Comparison of ENCODE assay signal across 22 cellular contexts in genomic region chr12:92673756-92674155, GRCh38. TPM values are rescaled to one million over a fixed set of nuclear protein-coding genes. Genes with fewer than 3 reads are reported as not detected.
DNase-seq lines count a peak whose midpoint lies in the region; ATAC-seq and TF ChIP-seq lines count a peak whose summit lies in the region.
"Had no signal": no experiment of that assay in that cellular context is flagged by ENCODE, and none has a peak within 500 bp of the region (broad histone marks: within the 10 kb centered on the region; RNA-seq: fewer than 3 reads in every experiment).

No MANE protein-coding gene starts in this region.

- H3K27me3 ChIP-seq in esophagus muscularis mucosa (no peaks in the 10 kb centered on the region), gastroesophageal sphincter (no peaks in the 10 kb centered on the region), sigmoid colon (no peaks in the 10 kb centered on the region)
- H3K27me3 ChIP-seq: cardiac muscle cell had no signal

- H3K4me3 ChIP-seq in esophagus muscularis mucosa: no peak overlapping the region
- H3K4me3 ChIP-seq in gastroesophageal sphincter: no peak overlapping the region
- H3K4me3 ChIP-seq in sigmoid colon: no peak overlapping the region
- H3K4me3 ChIP-seq: cardiac muscle cell had no signal

- intact Hi-C loops in esophagus muscularis mucosa (cut with DNase I) (no loop called here), sigmoid colon (cut with DNase I) (no loop called here)

- TF ChIP-seq POLR2A in esophagus muscularis mucosa (IDR thresholded peaks at IDR 0.05; ENCODE audit: low read depth): no peak
- TF ChIP-seq POLR2A in gastroesophageal sphincter (IDR thresholded peaks at IDR 0.05): no peak
- TF ChIP-seq POLR2A in sigmoid colon (IDR thresholded peaks at IDR 0.05): no peak

- H3K9me3 ChIP-seq in esophagus muscularis mucosa (no peaks in the 10 kb centered on the region), gastroesophageal sphincter (no peaks in the 10 kb centered on the region), sigmoid colon (no peaks in the 10 kb centered on the region)
- H3K9me3 ChIP-seq: BE2C had no signal

- H3K4me1 ChIP-seq in esophagus muscularis mucosa (no peaks in the 10 kb centered on the region), gastroesophageal sphincter (no peaks in the 10 kb centered on the region), sigmoid colon (no peaks in the 10 kb centered on the region)
- H3K4me1 ChIP-seq: BE2C had no signal

- DNase-seq in esophagus muscularis mucosa (ENCODE audit: extremely low spot score) (peak; percentile 26), sigmoid colon (no peak), DMS53 treated with DMSO at 0.1 percent for 48 hours (lab: John Stamatoyannopoulos, UW; ENCODE audit: unreplicated experiment) (no peak)
- no peak for DNase-seq in activated CD4-positive, CD25-positive, alpha-beta regulatory T cell (lab: John Stamatoyannopoulos, UW)
- DNase-seq: activated CD8-positive, alpha-beta memory T cell treated with anti-CD3 and anti-CD28 coated beads, Interleukin-2, amount 50 U/mL, for 4 hours; BE2C; DMS79 treated with DMSO at 0.1 percent for 48 hours; effector CD4-positive, alpha-beta T cell; KBM-7; NCI-H1417 treated with DMSO at 0.1 percent for 48 hours; NCI-H510A treated with DMSO at 0.1 percent for 48 hours; stimulated activated naive B cell treated with anti-CD40 and anti-IgM and Interleukin-4, amounts not matched to agents 10 μg/mL and 1 μg/mL and 100 μg/mL, for 72 hours had no signal

- H3K36me3 ChIP-seq in esophagus muscularis mucosa (no peaks in the 10 kb centered on the region), gastroesophageal sphincter (no peaks in the 10 kb centered on the region), sigmoid colon (no peaks in the 10 kb centered on the region)
- H3K36me3 ChIP-seq: BE2C, cardiac muscle cell had no signal

- no peak for TF ChIP-seq CTCF in esophagus muscularis mucosa (IDR thresholded peaks at IDR 0.05)
- no peak for TF ChIP-seq CTCF in gastroesophageal sphincter (IDR thresholded peaks at IDR 0.05)
- TF ChIP-seq CTCF in sigmoid colon (IDR thresholded peaks at IDR 0.05): no peak

- H3K27ac ChIP-seq in esophagus muscularis mucosa (replicated peaks in 1 of 4) (no peak overlapping the region), gastroesophageal sphincter (no peak overlapping the region), sigmoid colon (no peak overlapping the region)
- H3K27ac ChIP-seq: cardiac muscle cell had no signal

- 53% methylated on average over 3 of the region's 3 CpGs for WGBS in esophagus muscularis mucosa
- WGBS in gastroesophageal sphincter (ENCODE audit: low coverage in 1 of 2), 2 donors: 38 to 65% methylated on average over 2 to 3 of the region's 3 CpGs
- 81 to 88% methylated on average over 3 of the region's 3 CpGs for WGBS in sigmoid colon, 2 donors

- no peak for TF ChIP-seq EP300 in esophagus muscularis mucosa (IDR thresholded peaks at IDR 0.05)
- no peak for TF ChIP-seq EP300 in gastroesophageal sphincter (IDR thresholded peaks at IDR 0.05)
- TF ChIP-seq EP300 in sigmoid colon (IDR thresholded peaks at IDR 0.05): no peak

- ATAC-seq in GM18873 (IDR thresholded peaks at IDR 0.05; ENCODE audit: low FRiP score, unreplicated experiment) (peak; percentile 95), GM21529 (IDR thresholded peaks at IDR 0.05; ENCODE audit: unreplicated experiment) (peak; percentile 80), HG03064 (IDR thresholded peaks at IDR 0.05; ENCODE audit: low read depth, unreplicated experiment) (peak; percentile 82), gastroesophageal sphincter (no peak)
- ATAC-seq: activated naive CD4-positive, alpha-beta T cell treated with anti-CD3 and anti-CD28 coated beads, Interleukin-2, amount 50 U/mL, for 72 hours; Panc1; stimulated activated naive B cell treated with anti-CD40 and anti-IgM and Interleukin-4, amounts not matched to agents 10 μg/mL and 1 μg/mL and 100 μg/mL, for 72 hours had no signal

RNA-seq across cellular contexts. Expression of gene PLEKHG7, which starts 29.0 kb away (rescaled TPM):
- total RNA-seq in esophagus muscularis mucosa (not detected), gastroesophageal sphincter (not detected), sigmoid colon (under 1 TPM in 1 of 4 donors, not detected in 3; 0.41 TPM)
- polyA plus RNA-seq in sigmoid colon: under 1 TPM; 0.23 to 0.71 (median 0.60) TPM
- total RNA-seq: activated naive CD4-positive, alpha-beta T cell treated with anti-CD3 and anti-CD28 coated beads, Interleukin-2, amount 50 U/mL, for 72 hours; cardiac muscle cell; fibroblast of villous mesenchyme; lung microvascular endothelial cell; neural crest cell had no signal
- polyA plus RNA-seq: cardiac muscle cell had no signal
